2 cellular contexts compared by ENCODE assay signal in the genomic region with DNA sequence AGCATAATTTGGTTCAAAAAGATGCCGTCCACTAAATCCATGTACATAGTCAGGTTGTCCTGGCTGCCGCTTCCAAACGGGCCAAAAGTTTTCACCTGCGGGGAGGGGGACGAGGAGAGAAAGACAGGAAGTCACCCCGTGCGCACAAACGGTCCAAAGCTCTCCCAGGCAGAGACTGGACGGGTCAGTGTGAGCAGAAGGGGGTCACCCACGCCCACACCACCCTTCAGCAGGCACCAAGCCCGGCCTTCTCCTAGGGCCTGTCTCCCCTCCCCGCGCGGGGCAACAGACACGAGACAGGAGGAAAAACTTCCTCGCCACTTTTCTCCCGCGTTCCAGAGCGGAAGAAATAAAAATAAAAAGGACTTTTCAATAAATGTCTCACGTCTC.
TF ChIP-seq lines count a peak whose summit lies in the region.

No MANE protein-coding gene starts in this region.

TF ChIP-seq in H1, 55 proteins besides CTCF, POLR2A, EP300 and RAD21:
- TF ChIP-seq SIN3A (conservative IDR thresholded peaks at IDR 0.05 in 1 of 2, IDR thresholded peaks at IDR 0.05 in 1 of 2; ENCODE audit: low read depth in 1 of 2, low read length in 2 of 2) (0 out of 4 replicates have a peak, but pooled peaks of 1 of the 2 experiments have one; percentile 15), SUZ12 (IDR thresholded peaks at IDR 0.05; ENCODE audit: low read length) (0 out of 2 replicates have a peak, but pooled peaks have one; percentile 19), RXRA (IDR thresholded peaks at IDR 0.05; ENCODE audit: insufficient read depth, low read depth, low read length) (no peak), MAFK (IDR thresholded peaks at IDR 0.05; ENCODE audit: low read depth, low read length) (no peak)

TF ChIP-seq in SK-N-SH, 30 proteins besides CTCF, POLR2A, EP300 and RAD21:
- TF ChIP-seq FOSL2 (IDR thresholded peaks at IDR 0.05; ENCODE audit: borderline replicate concordance, low read depth), result no peak
- no peak for TF ChIP-seq EZH2phosphoT487 (IDR thresholded peaks at IDR 0.05; ENCODE audit: borderline replicate concordance, low read depth)
- TF ChIP-seq, protein P1, sequence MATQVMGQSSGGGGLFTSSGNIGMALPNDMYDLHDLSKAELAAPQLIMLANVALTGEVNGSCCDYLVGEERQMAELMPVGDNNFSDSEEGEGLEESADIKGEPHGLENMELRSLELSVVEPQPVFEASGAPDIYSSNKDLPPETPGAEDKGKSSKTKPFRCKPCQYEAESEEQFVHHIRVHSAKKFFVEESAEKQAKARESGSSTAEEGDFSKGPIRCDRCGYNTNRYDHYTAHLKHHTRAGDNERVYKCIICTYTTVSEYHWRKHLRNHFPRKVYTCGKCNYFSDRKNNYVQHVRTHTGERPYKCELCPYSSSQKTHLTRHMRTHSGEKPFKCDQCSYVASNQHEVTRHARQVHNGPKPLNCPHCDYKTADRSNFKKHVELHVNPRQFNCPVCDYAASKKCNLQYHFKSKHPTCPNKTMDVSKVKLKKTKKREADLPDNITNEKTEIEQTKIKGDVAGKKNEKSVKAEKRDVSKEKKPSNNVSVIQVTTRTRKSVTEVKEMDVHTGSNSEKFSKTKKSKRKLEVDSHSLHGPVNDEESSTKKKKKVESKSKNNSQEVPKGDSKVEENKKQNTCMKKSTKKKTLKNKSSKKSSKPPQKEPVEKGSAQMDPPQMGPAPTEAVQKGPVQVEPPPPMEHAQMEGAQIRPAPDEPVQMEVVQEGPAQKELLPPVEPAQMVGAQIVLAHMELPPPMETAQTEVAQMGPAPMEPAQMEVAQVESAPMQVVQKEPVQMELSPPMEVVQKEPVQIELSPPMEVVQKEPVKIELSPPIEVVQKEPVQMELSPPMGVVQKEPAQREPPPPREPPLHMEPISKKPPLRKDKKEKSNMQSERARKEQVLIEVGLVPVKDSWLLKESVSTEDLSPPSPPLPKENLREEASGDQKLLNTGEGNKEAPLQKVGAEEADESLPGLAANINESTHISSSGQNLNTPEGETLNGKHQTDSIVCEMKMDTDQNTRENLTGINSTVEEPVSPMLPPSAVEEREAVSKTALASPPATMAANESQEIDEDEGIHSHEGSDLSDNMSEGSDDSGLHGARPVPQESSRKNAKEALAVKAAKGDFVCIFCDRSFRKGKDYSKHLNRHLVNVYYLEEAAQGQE (IDR thresholded peaks at IDR 0.05; ENCODE audit: low read depth, low read length), result no peak
- TF ChIP-seq NFIC (IDR thresholded peaks at IDR 0.05; ENCODE audit: borderline replicate concordance), result no peak
- TF ChIP-seq, protein P2, sequence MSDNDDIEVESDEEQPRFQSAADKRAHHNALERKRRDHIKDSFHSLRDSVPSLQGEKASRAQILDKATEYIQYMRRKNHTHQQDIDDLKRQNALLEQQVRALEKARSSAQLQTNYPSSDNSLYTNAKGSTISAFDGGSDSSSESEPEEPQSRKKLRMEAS (IDR thresholded peaks at IDR 0.05; ENCODE audit: low read depth), result no peak
- TF ChIP-seq SMC3 (IDR thresholded peaks at IDR 0.05; ENCODE audit: low read depth, low read length), result no peak
- TF ChIP-seq, protein P3, sequence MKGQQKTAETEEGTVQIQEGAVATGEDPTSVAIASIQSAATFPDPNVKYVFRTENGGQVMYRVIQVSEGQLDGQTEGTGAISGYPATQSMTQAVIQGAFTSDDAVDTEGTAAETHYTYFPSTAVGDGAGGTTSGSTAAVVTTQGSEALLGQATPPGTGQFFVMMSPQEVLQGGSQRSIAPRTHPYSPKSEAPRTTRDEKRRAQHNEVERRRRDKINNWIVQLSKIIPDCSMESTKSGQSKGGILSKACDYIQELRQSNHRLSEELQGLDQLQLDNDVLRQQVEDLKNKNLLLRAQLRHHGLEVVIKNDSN (IDR thresholded peaks at IDR 0.05; ENCODE audit: borderline replicate concordance, low read depth), result no peak
- no peak for TF ChIP-seq JUND (IDR thresholded peaks at IDR 0.05)
- TF ChIP-seq, protein P4, sequence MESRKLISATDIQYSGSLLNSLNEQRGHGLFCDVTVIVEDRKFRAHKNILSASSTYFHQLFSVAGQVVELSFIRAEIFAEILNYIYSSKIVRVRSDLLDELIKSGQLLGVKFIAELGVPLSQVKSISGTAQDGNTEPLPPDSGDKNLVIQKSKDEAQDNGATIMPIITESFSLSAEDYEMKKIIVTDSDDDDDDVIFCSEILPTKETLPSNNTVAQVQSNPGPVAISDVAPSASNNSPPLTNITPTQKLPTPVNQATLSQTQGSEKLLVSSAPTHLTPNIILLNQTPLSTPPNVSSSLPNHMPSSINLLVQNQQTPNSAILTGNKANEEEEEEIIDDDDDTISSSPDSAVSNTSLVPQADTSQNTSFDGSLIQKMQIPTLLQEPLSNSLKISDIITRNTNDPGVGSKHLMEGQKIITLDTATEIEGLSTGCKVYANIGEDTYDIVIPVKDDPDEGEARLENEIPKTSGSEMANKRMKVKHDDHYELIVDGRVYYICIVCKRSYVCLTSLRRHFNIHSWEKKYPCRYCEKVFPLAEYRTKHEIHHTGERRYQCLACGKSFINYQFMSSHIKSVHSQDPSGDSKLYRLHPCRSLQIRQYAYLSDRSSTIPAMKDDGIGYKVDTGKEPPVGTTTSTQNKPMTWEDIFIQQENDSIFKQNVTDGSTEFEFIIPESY (IDR thresholded peaks at IDR 0.05; ENCODE audit: borderline replicate concordance, low read depth), result no peak
- no peak for TF ChIP-seq TAF1 (IDR thresholded peaks at IDR 0.05; ENCODE audit: borderline replicate concordance, low read depth, low read length)
- TF ChIP-seq, protein P5, sequence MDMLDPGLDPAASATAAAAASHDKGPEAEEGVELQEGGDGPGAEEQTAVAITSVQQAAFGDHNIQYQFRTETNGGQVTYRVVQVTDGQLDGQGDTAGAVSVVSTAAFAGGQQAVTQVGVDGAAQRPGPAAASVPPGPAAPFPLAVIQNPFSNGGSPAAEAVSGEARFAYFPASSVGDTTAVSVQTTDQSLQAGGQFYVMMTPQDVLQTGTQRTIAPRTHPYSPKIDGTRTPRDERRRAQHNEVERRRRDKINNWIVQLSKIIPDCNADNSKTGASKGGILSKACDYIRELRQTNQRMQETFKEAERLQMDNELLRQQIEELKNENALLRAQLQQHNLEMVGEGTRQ (IDR thresholded peaks at IDR 0.05; ENCODE audit: borderline replicate concordance, low read depth, low read length), result no peak
- TF ChIP-seq GATA2 (CRISPR knock-in tag; IDR thresholded peaks at IDR 0.05), result no peak
- TF ChIP-seq, protein P6, sequence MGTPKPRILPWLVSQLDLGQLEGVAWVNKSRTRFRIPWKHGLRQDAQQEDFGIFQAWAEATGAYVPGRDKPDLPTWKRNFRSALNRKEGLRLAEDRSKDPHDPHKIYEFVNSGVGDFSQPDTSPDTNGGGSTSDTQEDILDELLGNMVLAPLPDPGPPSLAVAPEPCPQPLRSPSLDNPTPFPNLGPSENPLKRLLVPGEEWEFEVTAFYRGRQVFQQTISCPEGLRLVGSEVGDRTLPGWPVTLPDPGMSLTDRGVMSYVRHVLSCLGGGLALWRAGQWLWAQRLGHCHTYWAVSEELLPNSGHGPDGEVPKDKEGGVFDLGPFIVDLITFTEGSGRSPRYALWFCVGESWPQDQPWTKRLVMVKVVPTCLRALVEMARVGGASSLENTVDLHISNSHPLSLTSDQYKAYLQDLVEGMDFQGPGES (IDR thresholded peaks at IDR 0.05; ENCODE audit: low read depth, low read length), result no peak
- TF ChIP-seq RFX5 (IDR thresholded peaks at IDR 0.05; ENCODE audit: low read length), result no peak
- no peak for TF ChIP-seq MXI1 (IDR thresholded peaks at IDR 0.05; ENCODE audit: low read depth, low read length)
